Comparison of ENCODE assay signal across 8 cellular contexts in genomic region chr22:37052386-37053309, GRCh38. TPM values are rescaled to one million over a fixed set of nuclear protein-coding genes. Genes with fewer than 3 reads are reported as not detected.
DNase-seq lines count a peak whose midpoint lies in the region; ATAC-seq and TF ChIP-seq lines count a peak whose summit lies in the region.

No MANE protein-coding gene starts in this region.

- no peaks in the 10 kb centered on the region for H3F3A ChIP-seq in GM23338 (replicated peaks; ENCODE audit: low read depth)

- H3K4me3 Mint-ChIP-seq in GM23338: peak overlapping the region; percentile 81
- H3K4me3 Mint-ChIP-seq in activated CD4-positive, alpha-beta memory T cell treated with anti-CD3 and anti-CD28 coated beads for 36 hours: peak overlapping the region; percentile 72

- no peaks in the 10 kb centered on the region for H3K79me2 ChIP-seq in GM23338 (replicated peaks; ENCODE audit: insufficient read depth)

- peak overlapping the region; percentile 88 for H3K9ac ChIP-seq in skeletal muscle satellite cell (ENCODE audit: low read depth, low read length)

- H3K27ac Mint-ChIP-seq in GM23338: no peak overlapping the region
- no peak overlapping the region for H3K27ac Mint-ChIP-seq in activated CD4-positive, alpha-beta memory T cell treated with anti-CD3 and anti-CD28 coated beads for 36 hours

- CTCF ChIA-PET in activated CD4-positive, alpha-beta memory T cell treated with anti-CD3 and anti-CD28 coated beads for 36 hours (lab: Charles Lee): interaction anchor here (1.0 to 1.6 kb wide), 4 partner anchors 9 to 197 kb away, joined by 3 to 4 read pairs (median 4); no protein-coding TSS in a partner anchor

- H3K4me1 ChIP-seq in GM23338 (ENCODE audit: insufficient read depth) (peaks cover 3% of the 10 kb centered on the region; the same call in 1 of the 2 replicates), right atrium auricular region (peaks cover 0 to 32% of the 10 kb centered on the region in 2 donors), skeletal muscle satellite cell (ENCODE audit: control insufficient read depth, insufficient read depth, low read length) (peaks cover 21% of the 10 kb centered on the region)

- H3K9me3 ChIP-seq in right atrium auricular region (no peaks in the 10 kb centered on the region), skeletal muscle satellite cell (replicated peaks; ENCODE audit: low read length) (no peaks in the 10 kb centered on the region)

- H3K36me3 Mint-ChIP-seq in GM23338 (ENCODE audit: low read depth): peaks cover 10% of the 10 kb centered on the region; the same call in 2 of the 3 replicates
- peaks cover 11% of the 10 kb centered on the region for H3K36me3 Mint-ChIP-seq in activated CD4-positive, alpha-beta memory T cell treated with anti-CD3 and anti-CD28 coated beads for 36 hours

- H3K9me2 ChIP-seq in GM23338 (ENCODE audit: insufficient read depth): no peaks in the 10 kb centered on the region

- intact Hi-C loops in activated CD4-positive, alpha-beta memory T cell treated with anti-CD3 and anti-CD28 coated beads for 36 hours (cut with micrococcal nuclease): loop anchor here (1.0 kb wide), 1 partner anchor 8 kb away; no protein-coding TSS in a partner anchor

- peaks cover 11% of the 10 kb centered on the region for H3K27me3 Mint-ChIP-seq in GM23338 (ENCODE audit: insufficient read depth, low read depth, poor library complexity)
- H3K27me3 Mint-ChIP-seq in activated CD4-positive, alpha-beta memory T cell treated with anti-CD3 and anti-CD28 coated beads for 36 hours: no peaks in the 10 kb centered on the region

- H3K27me3 ChIP-seq in GM23338 (ENCODE audit: insufficient read depth) (peaks cover 4% of the 10 kb centered on the region; the same call in 1 of the 2 replicates), right atrium auricular region (no peaks in the 10 kb centered on the region), skeletal muscle satellite cell (ENCODE audit: control insufficient read depth, insufficient read depth, low read length) (no peaks in the 10 kb centered on the region)

- H3K27ac ChIP-seq in GM23338 (ENCODE audit: low read depth) (no peak overlapping the region), right atrium auricular region (peak overlapping the region; percentile 75 to 80)

- H3K4me1 Mint-ChIP-seq in GM23338: peaks cover 6% of the 10 kb centered on the region
- H3K4me1 Mint-ChIP-seq in activated CD4-positive, alpha-beta memory T cell treated with anti-CD3 and anti-CD28 coated beads for 36 hours (ENCODE audit: low read depth): peaks cover 19% of the 10 kb centered on the region

- peak overlapping the region; percentile 87 for H3K4me3 ChIP-seq in GM23338
- peak overlapping the region; percentile 62 to 90 for H3K4me3 ChIP-seq in right atrium auricular region
- peak overlapping the region; percentile 99 for H3K4me3 ChIP-seq in skeletal muscle satellite cell (ENCODE audit: low read length)

- H3K4me2 ChIP-seq in GM23338 (peak overlapping the region; percentile 91), skeletal muscle satellite cell (ENCODE audit: low read length) (peak overlapping the region; percentile 97)

- H4K20me1 ChIP-seq in GM23338 (replicated peaks; ENCODE audit: insufficient read depth): 0 out of 2 replicates have a peak, but pooled peaks cover 4% of the 10 kb centered on the region

- H3K36me3 ChIP-seq in GM23338 (ENCODE audit: insufficient read depth): no peaks in the 10 kb centered on the region; the same call in 1 of the 2 replicates
- peaks cover 32% of the 10 kb centered on the region for H3K36me3 ChIP-seq in right atrium auricular region
- peaks cover 21% of the 10 kb centered on the region for H3K36me3 ChIP-seq in skeletal muscle satellite cell (ENCODE audit: insufficient read depth, low read length)

- ATAC-seq in GM23338 (no peak), GM21447 (IDR thresholded peaks at IDR 0.05; ENCODE audit: unreplicated experiment) (no peak)

- no peak for TF ChIP-seq CTCF in GM23338 (conservative IDR thresholded peaks at IDR 0.05; ENCODE audit: low read depth in 2 of 2)
- TF ChIP-seq CTCF in right atrium auricular region (IDR thresholded peaks at IDR 0.05): no peak

- H3K9me3 Mint-ChIP-seq in GM23338: no peaks in the 10 kb centered on the region
- H3K9me3 Mint-ChIP-seq in activated CD4-positive, alpha-beta memory T cell treated with anti-CD3 and anti-CD28 coated beads for 36 hours: no peaks in the 10 kb centered on the region

- POLR2A ChIA-PET in activated CD4-positive, alpha-beta memory T cell treated with anti-CD3 and anti-CD28 coated beads for 36 hours (lab: Charles Lee): interaction anchor here (0.6 to 2.0 kb wide), 2 partner anchors 8 to 12 kb away, joined by 3 to 12 read pairs; no protein-coding TSS in a partner anchor

- H2AFZ ChIP-seq in GM23338: no peak overlapping the region

- DNase-seq in GM23338 (ENCODE audit: low spot score) (no peak), right atrium auricular region (ENCODE audit: low spot score) (no peak), activated gamma-delta T cell treated with Interleukin-2 at 50 U/mL for 16 hours (no peak), GDM1 (lab: John Stamatoyannopoulos, UW) (no peak), HK-2 (ENCODE audit: unreplicated experiment) (no peak)
- no peak for DNase-seq in activated CD4-positive, alpha-beta memory T cell treated with anti-CD3 and anti-CD28 coated beads for 36 hours

TF ChIP-seq in GM23338, 12 proteins besides CTCF, POLR2A, EP300 and RAD21 (continues in another document):
- no peak for TF ChIP-seq CREB1 (CRISPR knock-in tag; IDR thresholded peaks at IDR 0.05; ENCODE audit: low read depth)
- TF ChIP-seq ETS1 (IDR thresholded peaks at IDR 0.05): no peak
- no peak for TF ChIP-seq POLR2AphosphoS5 (IDR thresholded peaks at IDR 0.05; ENCODE audit: low read depth)

RNA-seq across cellular contexts. Expression of gene KCTD17, which starts 1.1 kb away (rescaled TPM):
- total RNA-seq in GM23338 (2014; rRNA removed; shearing (Covaris generic)): 26.9 and 35.0 TPM in 2 replicates
- polyA plus RNA-seq in GM23338 (2016; fragmentation: Nextera tagmentation; extraction: Ambion mirVana): 21.2 and 25.1 TPM in 2 replicates
- 10 to 100 TPM; 46.0 to 47.3 TPM for total RNA-seq in activated CD4-positive, alpha-beta memory T cell treated with anti-CD3 and anti-CD28 coated beads for 36 hours
- total RNA-seq in right atrium auricular region: 10 to 100 TPM; 44.9 to 54.8 TPM
- total RNA-seq in skeletal muscle satellite cell (2012; rRNA removed): 27.1 and 27.6 TPM in 2 replicates

RNA-seq across cellular contexts. Expression of gene MPST, which starts 33.1 kb away (rescaled TPM):
- total RNA-seq in GM23338 (2014; rRNA removed; shearing (Covaris generic)): 121 and 158 TPM in 2 replicates
- polyA plus RNA-seq in GM23338 (2016; fragmentation: Nextera tagmentation; extraction: Ambion mirVana): 85.5 and 86.2 TPM in 2 replicates
- 10 to 100 TPM; 16.9 to 17.6 TPM for total RNA-seq in activated CD4-positive, alpha-beta memory T cell treated with anti-CD3 and anti-CD28 coated beads for 36 hours
- total RNA-seq in right atrium auricular region: 100 to 1,000 TPM; 102 to 116 TPM
- 43.9 and 51.0 TPM in 2 replicates for total RNA-seq in skeletal muscle satellite cell (2012; rRNA removed)

RNA-seq across cellular contexts. Expression of gene TST, which starts 33.4 kb away (rescaled TPM):
- 32.4 and 32.7 TPM in 2 replicates for total RNA-seq in GM23338 (2014; rRNA removed; shearing (Covaris generic))
- 14.6 and 16.3 TPM in 2 replicates for polyA plus RNA-seq in GM23338 (2016; fragmentation: Nextera tagmentation; extraction: Ambion mirVana)
- 1 to 10 TPM; 5.5 TPM for total RNA-seq in activated CD4-positive, alpha-beta memory T cell treated with anti-CD3 and anti-CD28 coated beads for 36 hours
- total RNA-seq in right atrium auricular region: 10 to 100 TPM; 55.0 to 82.1 TPM
- 21.2 and 25.1 TPM in 2 replicates for total RNA-seq in skeletal muscle satellite cell (2012; rRNA removed)

RNA-seq across cellular contexts. Expression of gene TMPRSS6, which starts 56.9 kb away (rescaled TPM):
- total RNA-seq in GM23338 (2014; rRNA removed; shearing (Covaris generic)): not detected in 2 replicates
- 0.07 and 0.13 TPM in 2 replicates for polyA plus RNA-seq in GM23338 (2016; fragmentation: Nextera tagmentation; extraction: Ambion mirVana)
- 10 to 100 TPM; 39.9 to 42.1 TPM for total RNA-seq in activated CD4-positive, alpha-beta memory T cell treated with anti-CD3 and anti-CD28 coated beads for 36 hours
- total RNA-seq in right atrium auricular region: not detected
- not detected in 2 replicates for total RNA-seq in skeletal muscle satellite cell (2012; rRNA removed)
